Comparison of ENCODE assay signal across 9 cellular contexts in the genomic region with DNA sequence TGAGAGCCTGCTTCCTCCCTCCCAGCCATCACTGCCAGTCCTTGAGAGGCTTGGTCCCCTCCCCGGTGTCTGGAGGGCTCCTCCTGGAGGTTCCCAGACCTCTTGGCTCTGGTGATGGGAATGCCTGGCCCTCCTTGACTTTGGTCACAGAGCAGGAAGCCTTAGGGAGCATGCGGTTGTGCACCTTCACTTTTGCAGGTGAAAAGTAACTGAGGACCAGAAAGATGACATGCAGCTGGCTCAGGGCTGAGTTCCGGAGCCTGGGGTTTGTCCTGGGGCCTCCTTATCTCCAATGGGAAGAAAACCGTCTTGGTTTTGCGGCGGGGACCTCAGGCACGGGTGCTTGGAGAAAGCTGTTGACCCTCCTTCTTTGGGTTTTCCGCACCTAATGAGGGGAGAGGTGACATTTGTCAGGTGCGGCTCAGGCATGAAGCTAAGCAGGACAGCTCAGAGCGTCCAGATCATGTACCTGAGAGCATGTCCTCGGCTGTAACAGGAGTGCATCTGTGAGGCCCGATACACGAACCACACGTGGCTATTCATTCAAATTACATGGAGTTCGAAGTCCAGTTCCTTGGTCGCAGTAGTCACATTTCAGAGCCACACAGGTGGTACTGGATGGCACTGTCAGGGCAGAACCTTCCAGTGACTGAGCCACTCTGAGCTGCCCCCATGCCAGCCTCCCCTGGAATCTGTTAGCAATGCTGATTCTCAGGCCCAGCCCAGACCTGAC.
A peak's percentile ranks its signal among the peaks of the same experiment; 100 is the strongest.
DNase-seq lines count a peak whose midpoint lies in the region; ATAC-seq and TF ChIP-seq lines count a peak whose summit lies in the region.
"Had no signal": no experiment of that assay in that cellular context is flagged by ENCODE, and none has a peak within 500 bp of the region (broad histone marks: within the 10 kb centered on the region; RNA-seq: fewer than 3 reads in every experiment).

No MANE protein-coding gene starts in this region.

- no peak for ATAC-seq in stimulated activated naive CD8-positive, alpha-beta T cell treated with anti-CD3 and anti-CD28 coated beads, Interleukin-15, Interleukin-2, amounts not matched to agents 100 U/mL and 50 U/mL, for 24 hours
- ATAC-seq in HG02763 (IDR thresholded peaks at IDR 0.05; ENCODE audit: unreplicated experiment): no peak

- no peaks in the 10 kb centered on the region for H3K27me3 Mint-ChIP-seq in stimulated activated naive CD8-positive, alpha-beta T cell treated with anti-CD3 and anti-CD28 coated beads, Interleukin-15, Interleukin-2, amounts not matched to agents 100 ng/mL and 50 ng/mL, for 24 hours

- peak overlapping the region; percentile 79 for H3K4me3 ChIP-seq in adipocyte (ENCODE audit: low read length)
- H3K4me3 ChIP-seq in muscle layer of duodenum (ENCODE audit: low read depth in 1 of 2, low read length in 2 of 2): peak overlapping the region; percentile 54 to 65
- H3K4me3 ChIP-seq: GM23338 had no signal

- peak overlapping the region; percentile 83 for H3K9ac ChIP-seq in adipocyte (ENCODE audit: low read length)

- CTCF ChIA-PET in GM10248 (lab: Yijun Ruan, JAX): interaction anchor here (0.7 to 1.8 kb wide), 2 partner anchors 11 to 78 kb away, joined by 3 to 6 read pairs; no protein-coding TSS in a partner anchor

- peak overlapping the region; percentile 91 for H3K27ac ChIP-seq in muscle layer of duodenum (ENCODE audit: low read length)

- peaks cover 47% of the 10 kb centered on the region for H3K4me1 Mint-ChIP-seq in stimulated activated naive CD8-positive, alpha-beta T cell treated with anti-CD3 and anti-CD28 coated beads, Interleukin-15, Interleukin-2, amounts not matched to agents 100 ng/mL and 50 ng/mL, for 24 hours (ENCODE audit: low read depth)

- H3K36me3 Mint-ChIP-seq in stimulated activated naive CD8-positive, alpha-beta T cell treated with anti-CD3 and anti-CD28 coated beads, Interleukin-15, Interleukin-2, amounts not matched to agents 100 ng/mL and 50 ng/mL, for 24 hours (ENCODE audit: low read depth): peaks cover 11% of the 10 kb centered on the region

- no peak for DNase-seq in stimulated activated naive CD8-positive, alpha-beta T cell treated with anti-CD3 and anti-CD28 coated beads, Interleukin-15, Interleukin-2, amounts not matched to agents 100 U/mL and 50 U/mL, for 24 hours
- DNase-seq in adipocyte (ENCODE audit: low read depth) (no peak), NOMO-1 treated with dmso at 0.1 percent for 144 hours (lab: John Stamatoyannopoulos, UW; ENCODE audit: unreplicated experiment) (no peak), GM10248 (ENCODE audit: extremely low spot score) (no peak), NCI-H2171 treated with DMSO at 0.1 percent for 48 hours (lab: John Stamatoyannopoulos, UW) (no peak)

- TF ChIP-seq CTCF in GM10248 (IDR thresholded peaks at IDR 0.05; ENCODE audit: control extremely low read depth, extremely low read depth, low read depth, missing control alignments): no peak

- H3K36me3 ChIP-seq in adipocyte (ENCODE audit: control insufficient read depth, insufficient read depth, low read length, severe bottlenecking) (no peaks in the 10 kb centered on the region), muscle layer of duodenum (ENCODE audit: control insufficient read depth in 1 of 2, insufficient read depth in 2 of 2, low read length in 2 of 2) (no peaks in the 10 kb centered on the region)

- no peaks in the 10 kb centered on the region for H3K9me3 ChIP-seq in adipocyte (ENCODE audit: control insufficient read depth, low read length)
- no peaks in the 10 kb centered on the region for H3K9me3 ChIP-seq in muscle layer of duodenum (ENCODE audit: control insufficient read depth in 1 of 2, low read length in 2 of 2)

- H3K27me3 ChIP-seq in adipocyte (replicated peaks; ENCODE audit: control insufficient read depth, insufficient read depth, low read length) (no peaks in the 10 kb centered on the region), muscle layer of duodenum (ENCODE audit: low read depth, low read length) (no peaks in the 10 kb centered on the region)

- peak overlapping the region; percentile 98 for H3K27ac Mint-ChIP-seq in stimulated activated naive CD8-positive, alpha-beta T cell treated with anti-CD3 and anti-CD28 coated beads, Interleukin-15, Interleukin-2, amounts not matched to agents 100 ng/mL and 50 ng/mL, for 24 hours
- H3K27ac Mint-ChIP-seq: GM23338 had no signal

- peak overlapping the region; percentile 89 for H3K4me3 Mint-ChIP-seq in stimulated activated naive CD8-positive, alpha-beta T cell treated with anti-CD3 and anti-CD28 coated beads, Interleukin-15, Interleukin-2, amounts not matched to agents 100 ng/mL and 50 ng/mL, for 24 hours
- H3K4me3 Mint-ChIP-seq: GM23338 had no signal

- H3K4me1 ChIP-seq in adipocyte (ENCODE audit: control insufficient read depth, insufficient read depth, low read length): peaks cover 34% of the 10 kb centered on the region
- peaks cover 4 to 11% of the 10 kb centered on the region in 2 donors for H3K4me1 ChIP-seq in muscle layer of duodenum (ENCODE audit: control insufficient read depth in 1 of 2, insufficient read depth in 2 of 2, low read length in 2 of 2)

- POLR2A ChIA-PET in GM10248 (lab: Yijun Ruan, JAX): no interaction called here

- H3K9me3 Mint-ChIP-seq in stimulated activated naive CD8-positive, alpha-beta T cell treated with anti-CD3 and anti-CD28 coated beads, Interleukin-15, Interleukin-2, amounts not matched to agents 100 ng/mL and 50 ng/mL, for 24 hours: no peaks in the 10 kb centered on the region
- H3K9me3 Mint-ChIP-seq: GM23338 had no signal
